ENCODE assay signal across 8 cellular contexts in genomic region chr17:40340880-40341807, GRCh38. TPM values are rescaled to one million over a fixed set of nuclear protein-coding genes. Genes with fewer than 3 reads are reported as not detected.
A peak's percentile ranks its signal among the peaks of the same experiment; 100 is the strongest.
DNase-seq lines count a peak whose midpoint lies in the region; FAIRE-seq and TF ChIP-seq lines count a peak whose summit lies in the region.

No MANE protein-coding gene starts in this region.

- FAIRE-seq in H54 (lab: Jason Lieb, UNC): no peak

- peak overlapping the region; percentile 80 for H3K4me3 ChIP-seq in kidney epithelial cell (ENCODE audit: low read depth, low read length)

- peak; percentile 34 for TF ChIP-seq CTCF in kidney epithelial cell (IDR thresholded peaks at IDR 0.05; ENCODE audit: insufficient read depth, low read length, poor library complexity, severe bottlenecking)

- H3K27me3 ChIP-seq in kidney epithelial cell (ENCODE audit: control insufficient read depth, insufficient read depth, low read length): no peaks in the 10 kb centered on the region

- peak; percentile 85 for DNase-seq in EL
- DNase-seq in H54 (ENCODE audit: insufficient read length, low spot score): peak; percentile 90
- peak; percentile 49 for DNase-seq in NCI-H1105 (lab: John Stamatoyannopoulos, UW)
- DNase-seq in activated CD4-positive, CD25-positive, alpha-beta regulatory T cell (lab: John Stamatoyannopoulos, UW): peak; percentile 57 to 86 (median 70)
- DNase-seq in central memory CD4-positive, alpha-beta T cell: peak; percentile 90
- DNase-seq in kidney epithelial cell (ENCODE audit: low read depth): no peak
- peak; percentile 49 to 69 for DNase-seq in stimulated activated CD4-positive, alpha-beta T cell treated with anti-CD3 and anti-CD28 coated beads, Interleukin-1b, Interleukin-23, amount 100 ng/mL, for 1 hour (ENCODE audit: low read depth in 2 of 2)
- DNase-seq in NCI-H1694 (lab: John Stamatoyannopoulos, UW): no peak

- peaks cover 2% of the 10 kb centered on the region for H3K36me3 ChIP-seq in kidney epithelial cell (ENCODE audit: control insufficient read depth, insufficient read depth, low read length)

- TF ChIP-seq POLR2A in H54 (IDR thresholded peaks at IDR 0.05; ENCODE audit: low read depth, low read length): 0 out of 2 replicates have a peak, but pooled peaks have one; percentile 28

RNA-seq across cellular contexts. Expression of gene GJD3, which starts 23.4 kb away (rescaled TPM):
- 1.1 TPM in 1 of 2 replicates, not detected in the other for total RNA-seq in kidney epithelial cell

RNA-seq across cellular contexts. Expression of gene RARA, which starts 32.2 kb away (rescaled TPM):
- total RNA-seq in kidney epithelial cell: 48.2 and 57.2 TPM in 2 replicates

RNA-seq across cellular contexts. Expression of gene CDC6, which starts 53.5 kb away (rescaled TPM):
- 7.9 and 8.8 TPM in 2 replicates for total RNA-seq in kidney epithelial cell

Comparison
In these comparisons a context has a peak if more than half of its experiments do, and no peak if none do; other contexts are left out.
1. DNase-seq: peak in EL (single experiment), H54 (single experiment), NCI-H1105 (single experiment), activated CD4-positive, CD25-positive, alpha-beta regulatory T cell (4 of 4), central memory CD4-positive, alpha-beta T cell (single experiment) and stimulated activated CD4-positive, alpha-beta T cell treated with anti-CD3 and anti-CD28 coated beads, Interleukin-1b, Interleukin-23, amount 100 ng/mL, for 1 hour (2 of 2); none in kidney epithelial cell (single experiment) and NCI-H1694 (single experiment).